22 cellular contexts compared by ENCODE assay signal in genomic region chr9:83584995-83585394, GRCh38. TPM values are rescaled to one million over a fixed set of nuclear protein-coding genes. Genes with fewer than 3 reads are reported as not detected.
"Had no signal": no experiment of that assay in that cellular context is flagged by ENCODE, and none has a peak within 500 bp of the region (broad histone marks: within the 10 kb centered on the region; RNA-seq: fewer than 3 reads in every experiment).

No MANE protein-coding gene starts in this region.

- H3K4me1 ChIP-seq: body of pancreas, Peyer's patch, SJSA1 had no signal

- H3K9me3 ChIP-seq: ascending aorta, body of pancreas, Peyer's patch, SJSA1 had no signal

- H3K27ac ChIP-seq: ascending aorta, body of pancreas, KMS-11, Peyer's patch, RWPE1, SJSA1 had no signal

- H3K9ac ChIP-seq: KMS-11 had no signal

- H3K36me3 ChIP-seq: ascending aorta, Peyer's patch, SJSA1 had no signal

- H3K4me2 ChIP-seq: KMS-11 had no signal

- H3K4me3 ChIP-seq: ascending aorta, body of pancreas, Peyer's patch, SJSA1 had no signal

- DNase-seq: activated CD4-positive, alpha-beta T cell treated with anti-CD3 and anti-CD28 coated beads for 48 hours; activated CD4-positive, alpha-beta T cell treated with anti-CD3 and anti-CD28 coated beads, Interleukin-2, amount 50 U/mL, for 48 hours; activated CD4-positive, CD25-positive, alpha-beta regulatory T cell treated with anti-CD3 and anti-CD28 coated beads, Interleukin-2, amount 50 U/mL, for 72 hours; activated CD8-positive, alpha-beta memory T cell treated with anti-CD3 and anti-CD28 coated beads for 24 hours; activated effector memory CD4-positive, alpha-beta T cell treated with anti-CD3 and anti-CD28 coated beads, Interleukin-2, amount 50 U/mL, for 16 hours; activated naive CD4-positive, alpha-beta T cell treated with Interleukin-2 at 50 U/mL for 16 hours; activated naive CD8-positive, alpha-beta T cell treated with anti-CD3 and anti-CD28 coated beads, Interleukin-2, amount 50 U/mL, for 24 hours; activated T-cell treated with anti-CD3 and anti-CD28 coated beads, Interleukin-2, amount 50 U/mL, for 4 hours; amniotic stem cell; body of pancreas; central memory CD4-positive, alpha-beta T cell; NCI-H1092; NCI-H187; NCI-H446 treated with DMSO at 0.1 percent for 48 hours; NCI-H524 treated with DMSO at 0.1 percent for 48 hours; NK-92 treated with Interleukin-12 subunit alpha and Interleukin-12 subunit beta, amount 100 ng/mL, for 24 hours; Peyer's patch; SHP77 had no signal

RNA-seq across cellular contexts. Expression of gene IDNK, which starts 37.9 kb away (rescaled TPM):
- total RNA-seq: ascending aorta had no signal
